In the genomic region with DNA sequence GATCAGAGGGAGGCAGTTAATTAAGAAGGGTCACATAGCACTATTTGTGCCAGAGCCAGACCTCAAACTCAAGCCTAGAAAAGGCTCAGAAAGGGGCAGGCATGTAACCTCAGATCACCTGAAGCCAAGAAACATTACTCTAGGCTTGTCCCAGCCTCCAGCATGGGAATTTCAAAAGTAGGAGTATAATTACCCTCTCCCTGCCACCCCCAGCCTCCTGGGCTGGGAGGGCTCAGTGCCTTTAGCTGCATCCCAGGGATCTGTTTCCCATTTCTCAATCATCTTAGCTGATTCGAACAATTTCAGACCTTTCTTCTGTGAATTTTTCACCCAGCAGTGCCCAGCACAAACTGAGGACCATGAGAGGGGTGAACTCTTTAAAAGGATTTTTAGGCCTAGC, we compare ENCODE assay signal across 27 cellular contexts. TPM values are rescaled to one million over a fixed set of nuclear protein-coding genes. Genes with fewer than 3 reads are reported as not detected.
"Had no signal": no experiment of that assay in that cellular context is flagged by ENCODE, and none has a peak within 500 bp of the region (broad histone marks: within the 10 kb centered on the region; RNA-seq: fewer than 3 reads in every experiment).

No MANE protein-coding gene starts in this region.

- H3K27me3 ChIP-seq: gastrocnemius medialis, right atrium auricular region, sigmoid colon, testis, upper lobe of left lung had no signal

- H3K36me3 ChIP-seq: gastrocnemius medialis, neural progenitor cell had no signal

- H3K27ac Mint-ChIP-seq: memory B cell; naive thymus-derived CD4-positive, alpha-beta T cell; nephron; neural progenitor cell; progenitor cell of endocrine pancreas; stimulated activated effector memory CD8-positive, alpha-beta T cell treated with anti-CD3 and anti-CD28 coated beads, Interleukin-12 subunit alpha, Interleukin-12 subunit beta, amount 100 ng/mL, for 72 hours had no signal

- ATAC-seq: esophagus mucosa; gastrocnemius medialis; naive thymus-derived CD4-positive, alpha-beta T cell; stimulated activated effector memory CD8-positive, alpha-beta T cell treated with anti-CD3 and anti-CD28 coated beads, Interleukin-12 subunit alpha, Interleukin-12 subunit beta, amount 100 ng/mL, for 72 hours had no signal

- H3K9me3 Mint-ChIP-seq: central memory CD8-positive, alpha-beta T cell; memory B cell; naive thymus-derived CD4-positive, alpha-beta T cell; nephron; neural progenitor cell; stimulated activated effector memory CD8-positive, alpha-beta T cell treated with anti-CD3 and anti-CD28 coated beads, Interleukin-12 subunit alpha, Interleukin-12 subunit beta, amount 100 ng/mL, for 72 hours had no signal

- H3K4me3 ChIP-seq: coronary artery, gastrocnemius medialis, lung, neural progenitor cell, right atrium auricular region, sigmoid colon, stomach, testis, upper lobe of left lung had no signal

- H3K4me1 ChIP-seq: parathyroid adenoma had no signal

- H3K27me3 Mint-ChIP-seq: memory B cell; naive thymus-derived CD4-positive, alpha-beta T cell; progenitor cell of endocrine pancreas had no signal

- H3K9ac ChIP-seq: neural progenitor cell, parathyroid adenoma had no signal

- H3K4me2 ChIP-seq: neural progenitor cell had no signal

- H2AFZ ChIP-seq: neural progenitor cell, parathyroid adenoma had no signal

- DNase-seq: effector CD4-positive, alpha-beta T cell; foreskin fibroblast; gastrocnemius medialis; midbrain; naive thymus-derived CD4-positive, alpha-beta T cell; sigmoid colon; stimulated activated CD4-positive, alpha-beta T cell treated with anti-CD3 and anti-CD28 coated beads, Interleukin-2, amount 100 ng/mL, for 24 hours; stimulated activated CD4-positive, alpha-beta T cell treated with anti-CD3 and anti-CD28 coated beads, Interleukin-4, amount 100 ng/mL, for 24 hours; stimulated activated naive CD4-positive, alpha-beta T cell treated with Interleukin-2 at 50 U/mL for 16 hours; stomach; substantia nigra; testis; upper lobe of left lung had no signal

- H3K27ac ChIP-seq: epithelial cell of prostate, neural progenitor cell, parathyroid adenoma, right atrium auricular region, testis, upper lobe of left lung had no signal

- H3K4me3 Mint-ChIP-seq: central memory CD8-positive, alpha-beta T cell; memory B cell; naive thymus-derived CD4-positive, alpha-beta T cell; nephron; neural progenitor cell; stimulated activated effector memory CD8-positive, alpha-beta T cell treated with anti-CD3 and anti-CD28 coated beads, Interleukin-12 subunit alpha, Interleukin-12 subunit beta, amount 100 ng/mL, for 72 hours had no signal

- H3K9me3 ChIP-seq: gastrocnemius medialis, right atrium auricular region, sigmoid colon, stomach, testis, upper lobe of left lung had no signal

- H3K4me1 Mint-ChIP-seq: memory B cell had no signal

RNA-seq across cellular contexts. Expression of a gene that starts 33.1 kb away (rescaled TPM):
- total RNA-seq: naive thymus-derived CD4-positive, alpha-beta T cell; skeletal muscle tissue had no signal
- polyA plus RNA-seq: keratinocyte; naive thymus-derived CD4-positive, alpha-beta T cell had no signal
